1 cellular context compared by ENCODE assay signal in the genomic region with DNA sequence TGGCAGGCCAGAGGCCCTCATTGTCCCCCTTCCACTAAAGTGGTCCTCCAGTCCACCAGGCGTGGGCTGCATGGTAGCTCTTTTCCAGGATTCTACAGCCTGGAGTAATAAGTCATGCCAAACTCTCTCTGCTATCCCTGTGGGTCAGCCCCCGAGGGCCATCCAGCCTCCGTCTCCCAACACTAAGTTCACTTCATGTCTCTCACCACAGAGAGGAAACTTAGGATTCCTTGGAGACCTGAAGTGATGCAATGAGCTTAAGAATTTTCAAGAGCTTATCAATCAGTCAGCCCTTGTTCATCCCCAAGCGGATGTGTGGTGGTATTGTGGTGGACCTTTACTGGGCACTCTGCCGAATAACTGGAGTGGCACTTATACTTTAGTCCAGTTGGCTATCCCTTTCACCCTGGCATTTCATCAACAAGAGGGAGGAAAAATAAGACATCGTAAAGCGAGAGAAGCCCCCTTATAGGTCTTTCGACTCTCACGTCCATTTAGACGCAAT.
TF ChIP-seq lines count a peak whose summit lies in the region.
"Not testable (repeated sequence)": the region's sequence is repeated elsewhere in the genome, so short reads cannot be mapped to it uniquely, and the experiment has no call there.

No MANE protein-coding gene starts in this region.

TF ChIP-seq in K562, 482 proteins besides CTCF, POLR2A, EP300 and RAD21 (continued from another document):
- TF ChIP-seq, protein P1, sequence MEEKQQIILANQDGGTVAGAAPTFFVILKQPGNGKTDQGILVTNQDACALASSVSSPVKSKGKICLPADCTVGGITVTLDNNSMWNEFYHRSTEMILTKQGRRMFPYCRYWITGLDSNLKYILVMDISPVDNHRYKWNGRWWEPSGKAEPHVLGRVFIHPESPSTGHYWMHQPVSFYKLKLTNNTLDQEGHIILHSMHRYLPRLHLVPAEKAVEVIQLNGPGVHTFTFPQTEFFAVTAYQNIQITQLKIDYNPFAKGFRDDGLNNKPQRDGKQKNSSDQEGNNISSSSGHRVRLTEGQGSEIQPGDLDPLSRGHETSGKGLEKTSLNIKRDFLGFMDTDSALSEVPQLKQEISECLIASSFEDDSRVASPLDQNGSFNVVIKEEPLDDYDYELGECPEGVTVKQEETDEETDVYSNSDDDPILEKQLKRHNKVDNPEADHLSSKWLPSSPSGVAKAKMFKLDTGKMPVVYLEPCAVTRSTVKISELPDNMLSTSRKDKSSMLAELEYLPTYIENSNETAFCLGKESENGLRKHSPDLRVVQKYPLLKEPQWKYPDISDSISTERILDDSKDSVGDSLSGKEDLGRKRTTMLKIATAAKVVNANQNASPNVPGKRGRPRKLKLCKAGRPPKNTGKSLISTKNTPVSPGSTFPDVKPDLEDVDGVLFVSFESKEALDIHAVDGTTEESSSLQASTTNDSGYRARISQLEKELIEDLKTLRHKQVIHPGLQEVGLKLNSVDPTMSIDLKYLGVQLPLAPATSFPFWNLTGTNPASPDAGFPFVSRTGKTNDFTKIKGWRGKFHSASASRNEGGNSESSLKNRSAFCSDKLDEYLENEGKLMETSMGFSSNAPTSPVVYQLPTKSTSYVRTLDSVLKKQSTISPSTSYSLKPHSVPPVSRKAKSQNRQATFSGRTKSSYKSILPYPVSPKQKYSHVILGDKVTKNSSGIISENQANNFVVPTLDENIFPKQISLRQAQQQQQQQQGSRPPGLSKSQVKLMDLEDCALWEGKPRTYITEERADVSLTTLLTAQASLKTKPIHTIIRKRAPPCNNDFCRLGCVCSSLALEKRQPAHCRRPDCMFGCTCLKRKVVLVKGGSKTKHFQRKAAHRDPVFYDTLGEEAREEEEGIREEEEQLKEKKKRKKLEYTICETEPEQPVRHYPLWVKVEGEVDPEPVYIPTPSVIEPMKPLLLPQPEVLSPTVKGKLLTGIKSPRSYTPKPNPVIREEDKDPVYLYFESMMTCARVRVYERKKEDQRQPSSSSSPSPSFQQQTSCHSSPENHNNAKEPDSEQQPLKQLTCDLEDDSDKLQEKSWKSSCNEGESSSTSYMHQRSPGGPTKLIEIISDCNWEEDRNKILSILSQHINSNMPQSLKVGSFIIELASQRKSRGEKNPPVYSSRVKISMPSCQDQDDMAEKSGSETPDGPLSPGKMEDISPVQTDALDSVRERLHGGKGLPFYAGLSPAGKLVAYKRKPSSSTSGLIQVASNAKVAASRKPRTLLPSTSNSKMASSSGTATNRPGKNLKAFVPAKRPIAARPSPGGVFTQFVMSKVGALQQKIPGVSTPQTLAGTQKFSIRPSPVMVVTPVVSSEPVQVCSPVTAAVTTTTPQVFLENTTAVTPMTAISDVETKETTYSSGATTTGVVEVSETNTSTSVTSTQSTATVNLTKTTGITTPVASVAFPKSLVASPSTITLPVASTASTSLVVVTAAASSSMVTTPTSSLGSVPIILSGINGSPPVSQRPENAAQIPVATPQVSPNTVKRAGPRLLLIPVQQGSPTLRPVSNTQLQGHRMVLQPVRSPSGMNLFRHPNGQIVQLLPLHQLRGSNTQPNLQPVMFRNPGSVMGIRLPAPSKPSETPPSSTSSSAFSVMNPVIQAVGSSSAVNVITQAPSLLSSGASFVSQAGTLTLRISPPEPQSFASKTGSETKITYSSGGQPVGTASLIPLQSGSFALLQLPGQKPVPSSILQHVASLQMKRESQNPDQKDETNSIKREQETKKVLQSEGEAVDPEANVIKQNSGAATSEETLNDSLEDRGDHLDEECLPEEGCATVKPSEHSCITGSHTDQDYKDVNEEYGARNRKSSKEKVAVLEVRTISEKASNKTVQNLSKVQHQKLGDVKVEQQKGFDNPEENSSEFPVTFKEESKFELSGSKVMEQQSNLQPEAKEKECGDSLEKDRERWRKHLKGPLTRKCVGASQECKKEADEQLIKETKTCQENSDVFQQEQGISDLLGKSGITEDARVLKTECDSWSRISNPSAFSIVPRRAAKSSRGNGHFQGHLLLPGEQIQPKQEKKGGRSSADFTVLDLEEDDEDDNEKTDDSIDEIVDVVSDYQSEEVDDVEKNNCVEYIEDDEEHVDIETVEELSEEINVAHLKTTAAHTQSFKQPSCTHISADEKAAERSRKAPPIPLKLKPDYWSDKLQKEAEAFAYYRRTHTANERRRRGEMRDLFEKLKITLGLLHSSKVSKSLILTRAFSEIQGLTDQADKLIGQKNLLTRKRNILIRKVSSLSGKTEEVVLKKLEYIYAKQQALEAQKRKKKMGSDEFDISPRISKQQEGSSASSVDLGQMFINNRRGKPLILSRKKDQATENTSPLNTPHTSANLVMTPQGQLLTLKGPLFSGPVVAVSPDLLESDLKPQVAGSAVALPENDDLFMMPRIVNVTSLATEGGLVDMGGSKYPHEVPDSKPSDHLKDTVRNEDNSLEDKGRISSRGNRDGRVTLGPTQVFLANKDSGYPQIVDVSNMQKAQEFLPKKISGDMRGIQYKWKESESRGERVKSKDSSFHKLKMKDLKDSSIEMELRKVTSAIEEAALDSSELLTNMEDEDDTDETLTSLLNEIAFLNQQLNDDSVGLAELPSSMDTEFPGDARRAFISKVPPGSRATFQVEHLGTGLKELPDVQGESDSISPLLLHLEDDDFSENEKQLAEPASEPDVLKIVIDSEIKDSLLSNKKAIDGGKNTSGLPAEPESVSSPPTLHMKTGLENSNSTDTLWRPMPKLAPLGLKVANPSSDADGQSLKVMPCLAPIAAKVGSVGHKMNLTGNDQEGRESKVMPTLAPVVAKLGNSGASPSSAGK (IDR thresholded peaks at IDR 0.05), result peak; percentile 58; the same call in 1 of the 2 replicates
- peak; percentile 62; the same call in 1 of the 2 replicates for TF ChIP-seq ZNF24 (IDR thresholded peaks at IDR 0.05)
- peak in 1 of 2 experiments; percentile 60; a peak in 2 of 4 replicates for TF ChIP-seq HDAC1 (IDR thresholded peaks at IDR 0.05)
- peak; percentile 55; the same call in 1 of the 2 replicates for TF ChIP-seq TOE1 (IDR thresholded peaks at IDR 0.05; ENCODE audit: borderline replicate concordance)
- TF ChIP-seq TOE1 (CRISPR knock-in tag; IDR thresholded peaks at IDR 0.05; ENCODE audit: borderline replicate concordance, low read depth), result not testable (repeated sequence)
- peak; percentile 82 for TF ChIP-seq EP400 (IDR thresholded peaks at IDR 0.05)
- peak; percentile 66 for TF ChIP-seq RBFOX2 (IDR thresholded peaks at IDR 0.05; ENCODE audit: low read depth, low read length)
- TF ChIP-seq, protein P2, sequence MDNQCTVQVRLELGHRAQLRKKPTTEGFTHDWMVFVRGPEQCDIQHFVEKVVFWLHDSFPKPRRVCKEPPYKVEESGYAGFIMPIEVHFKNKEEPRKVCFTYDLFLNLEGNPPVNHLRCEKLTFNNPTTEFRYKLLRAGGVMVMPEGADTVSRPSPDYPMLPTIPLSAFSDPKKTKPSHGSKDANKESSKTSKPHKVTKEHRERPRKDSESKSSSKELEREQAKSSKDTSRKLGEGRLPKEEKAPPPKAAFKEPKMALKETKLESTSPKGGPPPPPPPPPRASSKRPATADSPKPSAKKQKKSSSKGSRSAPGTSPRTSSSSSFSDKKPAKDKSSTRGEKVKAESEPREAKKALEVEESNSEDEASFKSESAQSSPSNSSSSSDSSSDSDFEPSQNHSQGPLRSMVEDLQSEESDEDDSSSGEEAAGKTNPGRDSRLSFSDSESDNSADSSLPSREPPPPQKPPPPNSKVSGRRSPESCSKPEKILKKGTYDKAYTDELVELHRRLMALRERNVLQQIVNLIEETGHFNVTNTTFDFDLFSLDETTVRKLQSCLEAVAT (IDR thresholded peaks at IDR 0.05), result peak; percentile 77 to 83; a peak in 3 of 4 replicates
- TF ChIP-seq TCF3 (CRISPR knock-in tag; IDR thresholded peaks at IDR 0.05), result peak; percentile 51; the same call in 1 of the 2 replicates
- 0 out of 2 replicates have a peak, but pooled peaks have one; percentile 51 for TF ChIP-seq MTA3 (IDR thresholded peaks at IDR 0.05; ENCODE audit: borderline replicate concordance)
- peak; percentile 53; the same call in 1 of the 2 replicates for TF ChIP-seq GATAD2A (IDR thresholded peaks at IDR 0.05)
- TF ChIP-seq NFRKB (IDR thresholded peaks at IDR 0.05; ENCODE audit: low read depth), result peak; percentile 92
- peak; percentile 55; the same call in 1 of the 2 replicates for TF ChIP-seq SMARCE1 (IDR thresholded peaks at IDR 0.05)
- TF ChIP-seq, protein P3, sequence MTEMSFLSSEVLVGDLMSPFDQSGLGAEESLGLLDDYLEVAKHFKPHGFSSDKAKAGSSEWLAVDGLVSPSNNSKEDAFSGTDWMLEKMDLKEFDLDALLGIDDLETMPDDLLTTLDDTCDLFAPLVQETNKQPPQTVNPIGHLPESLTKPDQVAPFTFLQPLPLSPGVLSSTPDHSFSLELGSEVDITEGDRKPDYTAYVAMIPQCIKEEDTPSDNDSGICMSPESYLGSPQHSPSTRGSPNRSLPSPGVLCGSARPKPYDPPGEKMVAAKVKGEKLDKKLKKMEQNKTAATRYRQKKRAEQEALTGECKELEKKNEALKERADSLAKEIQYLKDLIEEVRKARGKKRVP (CRISPR knock-in tag; IDR thresholded peaks at IDR 0.05), result peak; percentile 93
- TF ChIP-seq SMARCA4 (IDR thresholded peaks at IDR 0.05), result peak; percentile 67; the same call in 1 of the 2 replicates
- 0 out of 2 replicates have a peak, but pooled peaks have one; percentile 56 for TF ChIP-seq DMBX1 (CRISPR knock-in tag; IDR thresholded peaks at IDR 0.05; ENCODE audit: borderline replicate concordance)
- peak; percentile 90 for TF ChIP-seq ETV1 (tag; conservative IDR thresholded peaks at IDR 0.05; ENCODE audit: low read depth)
- TF ChIP-seq, protein P4, sequence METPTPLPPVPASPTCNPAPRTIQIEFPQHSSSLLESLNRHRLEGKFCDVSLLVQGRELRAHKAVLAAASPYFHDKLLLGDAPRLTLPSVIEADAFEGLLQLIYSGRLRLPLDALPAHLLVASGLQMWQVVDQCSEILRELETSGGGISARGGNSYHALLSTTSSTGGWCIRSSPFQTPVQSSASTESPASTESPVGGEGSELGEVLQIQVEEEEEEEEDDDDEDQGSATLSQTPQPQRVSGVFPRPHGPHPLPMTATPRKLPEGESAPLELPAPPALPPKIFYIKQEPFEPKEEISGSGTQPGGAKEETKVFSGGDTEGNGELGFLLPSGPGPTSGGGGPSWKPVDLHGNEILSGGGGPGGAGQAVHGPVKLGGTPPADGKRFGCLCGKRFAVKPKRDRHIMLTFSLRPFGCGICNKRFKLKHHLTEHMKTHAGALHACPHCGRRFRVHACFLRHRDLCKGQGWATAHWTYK (CRISPR knock-in tag; IDR thresholded peaks at IDR 0.05), result 0 out of 2 replicates have a peak, but pooled peaks have one; percentile 49
- TF ChIP-seq, protein P5, sequence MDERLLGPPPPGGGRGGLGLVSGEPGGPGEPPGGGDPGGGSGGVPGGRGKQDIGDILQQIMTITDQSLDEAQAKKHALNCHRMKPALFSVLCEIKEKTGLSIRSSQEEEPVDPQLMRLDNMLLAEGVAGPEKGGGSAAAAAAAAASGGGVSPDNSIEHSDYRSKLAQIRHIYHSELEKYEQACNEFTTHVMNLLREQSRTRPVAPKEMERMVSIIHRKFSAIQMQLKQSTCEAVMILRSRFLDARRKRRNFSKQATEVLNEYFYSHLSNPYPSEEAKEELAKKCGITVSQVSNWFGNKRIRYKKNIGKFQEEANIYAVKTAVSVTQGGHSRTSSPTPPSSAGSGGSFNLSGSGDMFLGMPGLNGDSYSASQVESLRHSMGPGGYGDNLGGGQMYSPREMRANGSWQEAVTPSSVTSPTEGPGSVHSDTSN (CRISPR knock-in tag; IDR thresholded peaks at IDR 0.05; ENCODE audit: low read depth), result not testable (repeated sequence)
- TF ChIP-seq, protein P5 (tag; conservative IDR thresholded peaks at IDR 0.05; ENCODE audit: low read depth), result peak; percentile 76
- TF ChIP-seq, protein P6, sequence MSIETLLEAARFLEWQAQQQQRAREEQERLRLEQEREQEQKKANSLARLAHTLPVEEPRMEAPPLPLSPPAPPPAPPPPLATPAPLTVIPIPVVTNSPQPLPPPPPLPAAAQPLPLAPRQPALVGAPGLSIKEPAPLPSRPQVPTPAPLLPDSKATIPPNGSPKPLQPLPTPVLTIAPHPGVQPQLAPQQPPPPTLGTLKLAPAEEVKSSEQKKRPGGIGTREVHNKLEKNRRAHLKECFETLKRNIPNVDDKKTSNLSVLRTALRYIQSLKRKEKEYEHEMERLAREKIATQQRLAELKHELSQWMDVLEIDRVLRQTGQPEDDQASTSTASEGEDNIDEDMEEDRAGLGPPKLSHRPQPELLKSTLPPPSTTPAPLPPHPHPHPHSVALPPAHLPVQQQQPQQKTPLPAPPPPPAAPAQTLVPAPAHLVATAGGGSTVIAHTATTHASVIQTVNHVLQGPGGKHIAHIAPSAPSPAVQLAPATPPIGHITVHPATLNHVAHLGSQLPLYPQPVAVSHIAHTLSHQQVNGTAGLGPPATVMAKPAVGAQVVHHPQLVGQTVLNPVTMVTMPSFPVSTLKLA (conservative IDR thresholded peaks at IDR 0.05), result peak in 1 of 2 experiments; percentile 57; a peak in 2 of 4 replicates
- TF ChIP-seq CBFA2T3 (IDR thresholded peaks at IDR 0.05), result peak; percentile 18; the same call in 1 of the 2 replicates
- 0 out of 2 replicates have a peak, but pooled peaks have one; percentile 4 for TF ChIP-seq STAT5B (CRISPR knock-in tag; IDR thresholded peaks at IDR 0.05)
